Comparison of ENCODE assay signal across 10 cellular contexts in the genomic region with DNA sequence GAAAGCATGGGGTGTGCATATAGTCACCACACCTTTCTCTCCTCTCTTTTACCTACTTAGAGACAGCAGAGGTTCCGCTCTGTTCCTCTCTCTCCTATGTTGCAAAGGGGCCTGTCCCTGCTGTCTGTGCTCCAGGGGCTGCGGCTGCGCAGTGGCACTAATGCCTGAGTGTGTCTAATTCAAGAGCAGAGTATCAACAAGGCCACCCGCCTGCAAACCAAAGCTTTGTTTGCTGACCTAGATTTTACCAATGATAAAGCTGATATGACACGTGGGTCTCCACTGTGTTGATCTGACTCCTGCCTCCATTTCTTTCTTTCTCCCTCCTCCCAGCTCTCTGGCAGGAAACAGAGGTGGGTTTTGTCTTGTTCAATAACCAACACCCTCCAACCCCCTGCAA.
A peak's percentile ranks its signal among the peaks of the same experiment; 100 is the strongest.
DNase-seq lines count a peak whose midpoint lies in the region; ATAC-seq lines count a peak whose summit lies in the region.
"Had no signal": no experiment of that assay in that cellular context is flagged by ENCODE, and none has a peak within 500 bp of the region (broad histone marks: within the 10 kb centered on the region; RNA-seq: fewer than 3 reads in every experiment).

No MANE protein-coding gene starts in this region.

- H3K9me3 Mint-ChIP-seq in activated T-helper 1 cell treated with anti-CD3 and anti-CD28 coated beads, Interleukin-12 subunit alpha, Interleukin-12 subunit beta, Interleukin-2, Interleukin-4 antibody, amounts not matched to agents 30 ng/mL and 10 ng/mL and 1 ng/mL, durations not matched to agents 14 hours and 24 hours and 36 hours, result no peaks in the 10 kb centered on the region
- H3K9me3 Mint-ChIP-seq in activated T-cell treated with anti-CD3 and anti-CD28 coated beads, Interleukin-2, amount 50 U/mL, for 4 hours, result peaks cover 8% of the 10 kb centered on the region
- H3K9me3 Mint-ChIP-seq: dendritic cell treated with granulocyte-macrophage colony-stimulating factor and Interleukin-4, amounts not matched to agents 40 ng/mL and 50 ng/mL, for 4 days had no signal

- peak; percentile 53 to 74 for ATAC-seq in activated T-cell treated with anti-CD3 and anti-CD28 coated beads, Interleukin-2, amount 50 U/mL, for 4 hours
- ATAC-seq in GM21723 (IDR thresholded peaks at IDR 0.05; ENCODE audit: unreplicated experiment) (no peak), HG02870 (IDR thresholded peaks at IDR 0.05; ENCODE audit: unreplicated experiment) (no peak)

- H3K36me3 Mint-ChIP-seq in activated T-helper 1 cell treated with anti-CD3 and anti-CD28 coated beads, Interleukin-12 subunit alpha, Interleukin-12 subunit beta, Interleukin-2, Interleukin-4 antibody, amounts not matched to agents 30 ng/mL and 10 ng/mL and 1 ng/mL, durations not matched to agents 14 hours and 24 hours and 36 hours (ENCODE audit: low read depth), result peaks cover 23% of the 10 kb centered on the region
- H3K36me3 Mint-ChIP-seq in activated T-cell treated with anti-CD3 and anti-CD28 coated beads, Interleukin-2, amount 50 U/mL, for 4 hours (ENCODE audit: insufficient read depth), result peaks cover 41% of the 10 kb centered on the region

- no peak overlapping the region for H3K27ac Mint-ChIP-seq in activated T-helper 1 cell treated with anti-CD3 and anti-CD28 coated beads, Interleukin-12 subunit alpha, Interleukin-12 subunit beta, Interleukin-2, Interleukin-4 antibody, amounts not matched to agents 30 ng/mL and 10 ng/mL and 1 ng/mL, durations not matched to agents 14 hours and 24 hours and 36 hours
- H3K27ac Mint-ChIP-seq: dendritic cell treated with granulocyte-macrophage colony-stimulating factor and Interleukin-4, amounts not matched to agents 40 ng/mL and 50 ng/mL, for 4 days had no signal

- H3K27me3 Mint-ChIP-seq in activated T-helper 1 cell treated with anti-CD3 and anti-CD28 coated beads, Interleukin-12 subunit alpha, Interleukin-12 subunit beta, Interleukin-2, Interleukin-4 antibody, amounts not matched to agents 30 ng/mL and 10 ng/mL and 1 ng/mL, durations not matched to agents 14 hours and 24 hours and 36 hours (ENCODE audit: insufficient read depth), result no peaks in the 10 kb centered on the region
- H3K27me3 Mint-ChIP-seq in activated T-cell treated with anti-CD3 and anti-CD28 coated beads, Interleukin-2, amount 50 U/mL, for 4 hours (ENCODE audit: low read depth), result no peaks in the 10 kb centered on the region
- H3K27me3 Mint-ChIP-seq: dendritic cell treated with granulocyte-macrophage colony-stimulating factor and Interleukin-4, amounts not matched to agents 40 ng/mL and 50 ng/mL, for 4 days had no signal

- DNase-seq in activated T-helper 1 cell treated with Interleukin-2 at 50 U/mL for 16 hours (ENCODE audit: low read depth) (peak; percentile 38), mucosa of gallbladder (ENCODE audit: low spot score) (peak; percentile 48), ureter (ENCODE audit: low spot score) (peak; percentile 60), NCI-H2196 treated with DMSO at 0.1 percent for 48 hours (lab: John Stamatoyannopoulos, UW; ENCODE audit: unreplicated experiment) (no peak)
- DNase-seq in activated T-helper 1 cell treated with anti-CD3 and anti-CD28 coated beads, Interleukin-12 subunit alpha, Interleukin-12 subunit beta, Interleukin-2, Interleukin-4 antibody, amounts not matched to agents 30 ng/mL and 10 ng/mL and 1 ng/mL, durations not matched to agents 14 hours and 24 hours and 36 hours (ENCODE audit: low spot score), result no peak
- DNase-seq in activated T-cell treated with anti-CD3 and anti-CD28 coated beads, Interleukin-2, amount 50 U/mL, for 4 hours, result peak; percentile 11
- DNase-seq: NCI-H748 treated with DMSO at 0.1 percent for 48 hours had no signal

- H3K4me1 Mint-ChIP-seq in activated T-helper 1 cell treated with anti-CD3 and anti-CD28 coated beads, Interleukin-12 subunit alpha, Interleukin-12 subunit beta, Interleukin-2, Interleukin-4 antibody, amounts not matched to agents 30 ng/mL and 10 ng/mL and 1 ng/mL, durations not matched to agents 14 hours and 24 hours and 36 hours (ENCODE audit: low read depth), result peaks cover 11% of the 10 kb centered on the region
- H3K4me1 Mint-ChIP-seq in activated T-cell treated with anti-CD3 and anti-CD28 coated beads, Interleukin-2, amount 50 U/mL, for 4 hours (ENCODE audit: low read depth), result peaks cover 50% of the 10 kb centered on the region

- no peak overlapping the region for H3K4me3 Mint-ChIP-seq in activated T-helper 1 cell treated with anti-CD3 and anti-CD28 coated beads, Interleukin-12 subunit alpha, Interleukin-12 subunit beta, Interleukin-2, Interleukin-4 antibody, amounts not matched to agents 30 ng/mL and 10 ng/mL and 1 ng/mL, durations not matched to agents 14 hours and 24 hours and 36 hours
- peak overlapping the region; percentile 58 for H3K4me3 Mint-ChIP-seq in activated T-cell treated with anti-CD3 and anti-CD28 coated beads, Interleukin-2, amount 50 U/mL, for 4 hours
- H3K4me3 Mint-ChIP-seq: dendritic cell treated with granulocyte-macrophage colony-stimulating factor and Interleukin-4, amounts not matched to agents 40 ng/mL and 50 ng/mL, for 4 days had no signal

- intact Hi-C loops in activated T-helper 1 cell treated with anti-CD3 and anti-CD28 coated beads, Interleukin-12 subunit alpha, Interleukin-12 subunit beta, Interleukin-2, Interleukin-4 antibody, amounts not matched to agents 30 ng/mL and 10 ng/mL and 1 ng/mL, durations not matched to agents 14 hours and 24 hours and 36 hours (cut with micrococcal nuclease), result no loop called here

Comparison
In these comparisons a context has a peak if more than half of its experiments do, and no peak if none do; other contexts are left out.
1. DNase-seq: peak in activated T-helper 1 cell treated with Interleukin-2 at 50 U/mL for 16 hours (single experiment), activated T-cell treated with anti-CD3 and anti-CD28 coated beads, Interleukin-2, amount 50 U/mL, for 4 hours (single experiment), mucosa of gallbladder (single experiment) and ureter (single experiment); none in activated T-helper 1 cell treated with anti-CD3 and anti-CD28 coated beads, Interleukin-12 subunit alpha, Interleukin-12 subunit beta, Interleukin-2, Interleukin-4 antibody, amounts not matched to agents 30 ng/mL and 10 ng/mL and 1 ng/mL, durations not matched to agents 14 hours and 24 hours and 36 hours (single experiment) and NCI-H2196 treated with DMSO at 0.1 percent for 48 hours (single experiment).
2. ATAC-seq: peak in activated T-cell treated with anti-CD3 and anti-CD28 coated beads, Interleukin-2, amount 50 U/mL, for 4 hours (2 of 2); none in GM21723 (single experiment) and HG02870 (single experiment).